Comparison of ENCODE assay signal across 17 cellular contexts in the genomic region with DNA sequence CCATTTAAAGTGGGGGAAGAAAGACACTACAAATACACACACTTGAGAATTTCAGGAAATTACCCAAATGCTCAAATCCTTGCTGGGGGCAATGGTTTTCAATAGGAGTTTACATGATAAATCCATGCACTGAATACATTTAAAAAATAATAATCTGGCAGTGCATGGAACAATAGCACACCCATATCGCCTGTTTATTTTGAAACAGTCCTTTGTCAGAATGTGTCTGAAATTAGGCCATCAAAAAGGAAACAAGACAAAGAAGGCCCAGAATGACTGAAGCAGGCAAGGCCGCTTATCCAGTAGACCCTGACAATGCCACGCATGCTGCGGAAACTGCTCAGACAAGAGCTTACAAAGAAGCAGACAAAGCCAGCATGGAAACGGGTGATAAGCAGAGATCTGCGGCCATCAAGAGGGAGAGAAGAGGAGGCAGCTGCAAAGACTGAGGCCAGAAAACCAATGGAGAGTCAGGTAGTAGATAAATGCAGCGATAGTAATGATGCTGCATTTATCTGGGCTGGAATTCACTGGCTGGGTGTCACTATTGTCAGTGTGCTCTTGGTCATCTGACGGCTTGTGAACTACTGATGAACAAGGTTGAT.
A peak's percentile ranks its signal among the peaks of the same experiment; 100 is the strongest.
DNase-seq lines count a peak whose midpoint lies in the region; ATAC-seq and TF ChIP-seq lines count a peak whose summit lies in the region.
"Had no signal": no experiment of that assay in that cellular context is flagged by ENCODE, and none has a peak within 500 bp of the region (broad histone marks: within the 10 kb centered on the region; RNA-seq: fewer than 3 reads in every experiment).

No MANE protein-coding gene starts in this region.

- TF ChIP-seq EP300 in SK-N-SH (IDR thresholded peaks at IDR 0.05; ENCODE audit: borderline replicate concordance in 1 of 2, low read depth in 1 of 2, low read length in 1 of 2) (no peak), tibial nerve (IDR thresholded peaks at IDR 0.05) (no peak)

- H3K4ac ChIP-seq in mesenchymal stem cell (ENCODE audit: low read depth in 1 of 2, low read length in 2 of 2): no peak overlapping the region

- H3K36me3 ChIP-seq in SK-N-SH (replicated peaks in 1 of 2; ENCODE audit: control insufficient read depth in 1 of 2, insufficient read depth in 2 of 2, low read length in 1 of 2) (no peaks in the 10 kb centered on the region), adrenal gland (replicated peaks in 1 of 2) (no peaks in the 10 kb centered on the region), mesenchymal stem cell (ENCODE audit: control insufficient read depth in 1 of 2, insufficient read depth in 2 of 2, low read depth in 1 of 2, low read length in 2 of 2) (no peaks in the 10 kb centered on the region), aorta (ENCODE audit: control insufficient read depth in 1 of 2, insufficient read depth in 2 of 2, low read length in 1 of 2) (no peaks in the 10 kb centered on the region), tibial nerve (no peaks in the 10 kb centered on the region)

- no peak overlapping the region for H3K18ac ChIP-seq in mesenchymal stem cell (ENCODE audit: low read depth in 1 of 2, low read length in 2 of 2)

- H2AFZ ChIP-seq in SK-N-SH (ENCODE audit: low read depth): no peak overlapping the region
- H2AFZ ChIP-seq in mesenchymal stem cell (ENCODE audit: low read depth, low read length): no peak overlapping the region

- no peaks in the 10 kb centered on the region for H3K9me2 ChIP-seq in SK-N-SH

- H3K9me3 ChIP-seq in SK-N-SH (no peaks in the 10 kb centered on the region), adrenal gland (replicated peaks in 1 of 3) (no peaks in the 10 kb centered on the region), mesenchymal stem cell (ENCODE audit: control insufficient read depth, low read length) (no peaks in the 10 kb centered on the region), aorta (ENCODE audit: control insufficient read depth, low read length) (no peaks in the 10 kb centered on the region), tibial nerve (no peaks in the 10 kb centered on the region)

- intact Hi-C loops in adrenal gland (cut with DNase I): no loop called here
- intact Hi-C loops in aorta (cut with DNase I): loop anchor here in 1 of 2 donors (10.0 kb wide), 1 partner anchor 207 kb away; no protein-coding TSS in a partner anchor

- WGBS in SK-N-SH (ENCODE audit: low lambda C conversion rate): 90% methylated on average over 8 of the region's 8 CpGs
- 84 to 91% (median 88%) methylated on average over 8 of the region's 8 CpGs for WGBS in adrenal gland, 4 donors
- WGBS in mesenchymal stem cell: 93% methylated on average over 8 of the region's 8 CpGs
- WGBS in aorta, 2 donors: 92% methylated on average over 8 of the region's 8 CpGs
- WGBS in tibial nerve, 2 donors: 79 to 80% methylated on average over 8 of the region's 8 CpGs

- TF ChIP-seq POLR2A in adrenal gland (IDR thresholded peaks at IDR 0.05): no peak
- TF ChIP-seq POLR2A in tibial nerve (IDR thresholded peaks at IDR 0.05): no peak

- no peak overlapping the region for H3K9ac ChIP-seq in SK-N-SH
- no peak overlapping the region for H3K9ac ChIP-seq in mesenchymal stem cell (ENCODE audit: low read length)

- peaks cover 2 to 31% of the 10 kb centered on the region in 2 experiments for H3K4me1 ChIP-seq in SK-N-SH (ENCODE audit: control insufficient read depth in 1 of 2, insufficient read depth in 2 of 2, low read depth in 1 of 2, low read length in 1 of 2)
- H3K4me1 ChIP-seq in adrenal gland (replicated peaks in 1 of 2): peaks cover 36 to 41% of the 10 kb centered on the region in 2 donors
- H3K4me1 ChIP-seq in mesenchymal stem cell (ENCODE audit: control insufficient read depth, insufficient read depth, low read depth, low read length): peaks cover 18% of the 10 kb centered on the region
- peaks cover 2 to 7% of the 10 kb centered on the region in 2 donors for H3K4me1 ChIP-seq in aorta (ENCODE audit: control insufficient read depth in 1 of 2, insufficient read depth in 2 of 2, low read length in 2 of 2)
- peaks cover 0 to 46% (median 14%) of the 10 kb centered on the region in 4 donors for H3K4me1 ChIP-seq in tibial nerve

- H2BK15ac ChIP-seq in mesenchymal stem cell (ENCODE audit: low read depth, poor library complexity, severe bottlenecking): no peak overlapping the region

- no peak overlapping the region for H3K14ac ChIP-seq in mesenchymal stem cell (ENCODE audit: low read length in 2 of 2)

- no peaks in the 10 kb centered on the region for H3K79me1 ChIP-seq in mesenchymal stem cell (replicated peaks; ENCODE audit: low read length, poor library complexity, severe bottlenecking)

- H3K4me2 ChIP-seq in SK-N-SH (peak overlapping the region; percentile 5; the same call in 1 of the 2 replicates), mesenchymal stem cell (ENCODE audit: low read length, poor library complexity, severe bottlenecking) (no peak overlapping the region)

- peaks cover 14% of the 10 kb centered on the region for H3F3A ChIP-seq in SK-N-SH (replicated peaks; ENCODE audit: insufficient read depth)

- peak overlapping the region in 1 of 2 experiments; percentile 72; a peak in 2 of 4 replicates for H3K27ac ChIP-seq in SK-N-SH (ENCODE audit: low read depth in 2 of 2, low read length in 1 of 2)
- H3K27ac ChIP-seq in adrenal gland: peak overlapping the region in 3 of 5 donors; percentile 75 to 88 (median 78)
- H3K27ac ChIP-seq in mesenchymal stem cell (ENCODE audit: low read length, poor library complexity, severe bottlenecking): no peak overlapping the region
- H3K27ac ChIP-seq in aorta (ENCODE audit: low read depth in 1 of 2, low read length in 2 of 2): peak overlapping the region; percentile 36 to 48
- H3K27ac ChIP-seq in tibial nerve: no peak overlapping the region

- H3K4me3 ChIP-seq in SK-N-SH (ENCODE audit: low read depth in 2 of 2, low read length in 1 of 2) (no peak overlapping the region), adrenal gland (no peak overlapping the region), mesenchymal stem cell (ENCODE audit: insufficient read depth in 1 of 2, low read depth in 1 of 2, low read length in 2 of 2) (no peak overlapping the region), aorta (ENCODE audit: low read length in 2 of 2) (no peak overlapping the region), tibial nerve (no peak overlapping the region)

- POLR2A ChIA-PET in SK-N-SH (lab: Yijun Ruan, JAX): no interaction called here

- ATAC-seq in SK-N-SH treated with all-trans-retinoic acid at 6 μM for 48 hours (no peak), aorta (ENCODE audit: low FRiP score) (no peak)
- ATAC-seq: Panc1 had no signal

- TF ChIP-seq CTCF in SK-N-SH (IDR thresholded peaks at IDR 0.05) (no peak), adrenal gland (IDR thresholded peaks at IDR 0.05) (no peak), tibial nerve (IDR thresholded peaks at IDR 0.05) (no peak)

- H4K8ac ChIP-seq in mesenchymal stem cell (ENCODE audit: low read length): no peak overlapping the region

- H2BK5ac ChIP-seq in mesenchymal stem cell (ENCODE audit: low read depth, low read length, poor library complexity, severe bottlenecking): no peak overlapping the region

- H2AK5ac ChIP-seq in mesenchymal stem cell (ENCODE audit: low read length, severe bottlenecking): peak overlapping the region; percentile 98

- no peak overlapping the region for H2BK120ac ChIP-seq in mesenchymal stem cell (ENCODE audit: low read depth, low read length)

- H4K20me1 ChIP-seq in SK-N-SH (ENCODE audit: insufficient read depth): no peaks in the 10 kb centered on the region

- DNase-seq in SK-N-SH (no peak), adrenal gland (no peak), mesenchymal stem cell (no peak), aorta (no peak), islet precursor cell (no peak), tibial nerve (ENCODE audit: low spot score in 2 of 2) (no peak)
- DNase-seq in stimulated activated CD8-positive, alpha-beta memory T cell treated with anti-CD3 and anti-CD28 coated beads, Interleukin-4, amount 100 ng/mL, for 48 hours: no peak
- DNase-seq: C1 segment of cervical spinal cord, COR-L47, IMR-90, MV-4-11, NCI-H1417 treated with DMSO at 0.1 percent for 48 hours, NCI-H2029 treated with DMSO at 0.1 percent for 48 hours, NCI-H446, Right ventricle myocardium superior had no signal

- no peak overlapping the region for H2BK12ac ChIP-seq in mesenchymal stem cell (ENCODE audit: low read length in 2 of 2)

- CTCF ChIA-PET in SK-N-SH (lab: Yijun Ruan, JAX): no interaction called here

- no peak for TF ChIP-seq RAD21 in SK-N-SH (IDR thresholded peaks at IDR 0.05; ENCODE audit: low read length)

- H3K79me2 ChIP-seq in SK-N-SH (ENCODE audit: insufficient read depth): no peaks in the 10 kb centered on the region

- H3K23ac ChIP-seq in mesenchymal stem cell (ENCODE audit: low read length in 2 of 2): peak overlapping the region in 1 of 2 experiments; percentile 60

- H3K27me3 ChIP-seq in SK-N-SH (ENCODE audit: insufficient read depth): no peaks in the 10 kb centered on the region
- H3K27me3 ChIP-seq in adrenal gland: no peaks in the 10 kb centered on the region
- H3K27me3 ChIP-seq in mesenchymal stem cell (ENCODE audit: control insufficient read depth in 1 of 2, insufficient read depth in 1 of 2, low read length in 2 of 2): peaks cover 0 to 47% of the 10 kb centered on the region in 2 experiments
- no peaks in the 10 kb centered on the region for H3K27me3 ChIP-seq in aorta (ENCODE audit: control insufficient read depth in 1 of 2, insufficient read depth in 2 of 2, low read length in 1 of 2)
- no peaks in the 10 kb centered on the region for H3K27me3 ChIP-seq in tibial nerve

- no peak overlapping the region for H4K91ac ChIP-seq in mesenchymal stem cell (ENCODE audit: low read length)

TF ChIP-seq in SK-N-SH, 30 proteins besides CTCF, POLR2A, EP300 and RAD21 (continues in another document):
- TF ChIP-seq PBX3 (IDR thresholded peaks at IDR 0.05) (no peak), FOXJ3 (CRISPR knock-in tag; IDR thresholded peaks at IDR 0.05) (no peak)

TF ChIP-seq in SK-N-SH treated with all-trans-retinoic acid at 6 μM for 48 hours, 23 proteins besides CTCF, POLR2A, EP300 and RAD21:
- no peak for TF ChIP-seq ZNF565 (CRISPR knock-in tag; conservative IDR thresholded peaks at IDR 0.05; ENCODE audit: low read depth)
- TF ChIP-seq ZNF8 (CRISPR knock-in tag; IDR thresholded peaks at IDR 0.05): no peak
- no peak for TF ChIP-seq CSDC2 (CRISPR knock-in tag; IDR thresholded peaks at IDR 0.05)
- TF ChIP-seq TOX (CRISPR knock-in tag; IDR thresholded peaks at IDR 0.05; ENCODE audit: borderline replicate concordance): no peak

Comparison
In these comparisons a context has a peak if more than half of its experiments do, and no peak if none do; other contexts are left out.
1. H3K27ac ChIP-seq: peak in adrenal gland (3 of 5) and aorta (2 of 2); none in mesenchymal stem cell (single experiment) and tibial nerve (0 of 4).